In the genomic region with DNA sequence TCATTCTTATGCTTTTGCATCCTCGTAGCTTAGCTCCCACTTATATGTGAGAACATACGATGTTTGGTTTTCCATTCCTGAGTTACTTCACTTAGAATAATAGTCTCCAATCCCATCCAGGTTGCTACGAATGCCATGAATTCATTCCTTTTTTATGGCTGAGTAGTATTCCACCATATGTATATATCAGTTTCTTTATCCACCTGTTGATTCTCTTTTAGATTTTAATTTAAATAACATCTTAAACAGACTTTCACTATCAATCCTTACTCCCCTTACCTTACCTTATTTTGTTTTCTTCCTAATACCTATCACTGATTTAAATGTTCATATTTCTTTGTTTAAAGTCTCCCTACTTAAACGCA, we compare ENCODE assay signal across 1 cellular context.
A peak's percentile ranks its signal among the peaks of the same experiment; 100 is the strongest.
TF ChIP-seq lines count a peak whose summit lies in the region.

No MANE protein-coding gene starts in this region.

TF ChIP-seq in HEK293, 187 proteins besides CTCF, POLR2A, EP300 and RAD21 (continued from another document):
- TF ChIP-seq PRDM4 (tag by site-specific recombination; IDR thresholded peaks at IDR 0.05) (no peak), ZNF626 (tag by site-specific recombination; IDR thresholded peaks at IDR 0.05) (no peak), ZNF792 (tag by site-specific recombination; IDR thresholded peaks at IDR 0.05) (no peak), ZNF433 (tag by site-specific recombination; IDR thresholded peaks at IDR 0.05; ENCODE audit: low read depth) (no peak), ZNF211 (tag by site-specific recombination; IDR thresholded peaks at IDR 0.05; ENCODE audit: low read depth) (no peak), SCRT2 (tag by site-specific recombination; IDR thresholded peaks at IDR 0.05) (peak; percentile 94), GLI2 (tag by site-specific recombination; IDR thresholded peaks at IDR 0.05; ENCODE audit: borderline replicate concordance, low read depth) (no peak), GLIS1 (tag by site-specific recombination; IDR thresholded peaks at IDR 0.05) (no peak), ZSCAN18 (tag by site-specific recombination; IDR thresholded peaks at IDR 0.05) (no peak), ZNF146 (tag by site-specific recombination; IDR thresholded peaks at IDR 0.05) (peak; percentile 99), ZSCAN5A (tag by site-specific recombination; IDR thresholded peaks at IDR 0.05) (no peak), SCRT1 (tag by site-specific recombination; IDR thresholded peaks at IDR 0.05; ENCODE audit: borderline replicate concordance) (peak; percentile 91), ZFP41 (tag by site-specific recombination; IDR thresholded peaks at IDR 0.05; ENCODE audit: borderline replicate concordance) (no peak), SALL2 (tag by site-specific recombination; IDR thresholded peaks at IDR 0.05; ENCODE audit: borderline replicate concordance) (no peak)
- TF ChIP-seq, protein P1, sequence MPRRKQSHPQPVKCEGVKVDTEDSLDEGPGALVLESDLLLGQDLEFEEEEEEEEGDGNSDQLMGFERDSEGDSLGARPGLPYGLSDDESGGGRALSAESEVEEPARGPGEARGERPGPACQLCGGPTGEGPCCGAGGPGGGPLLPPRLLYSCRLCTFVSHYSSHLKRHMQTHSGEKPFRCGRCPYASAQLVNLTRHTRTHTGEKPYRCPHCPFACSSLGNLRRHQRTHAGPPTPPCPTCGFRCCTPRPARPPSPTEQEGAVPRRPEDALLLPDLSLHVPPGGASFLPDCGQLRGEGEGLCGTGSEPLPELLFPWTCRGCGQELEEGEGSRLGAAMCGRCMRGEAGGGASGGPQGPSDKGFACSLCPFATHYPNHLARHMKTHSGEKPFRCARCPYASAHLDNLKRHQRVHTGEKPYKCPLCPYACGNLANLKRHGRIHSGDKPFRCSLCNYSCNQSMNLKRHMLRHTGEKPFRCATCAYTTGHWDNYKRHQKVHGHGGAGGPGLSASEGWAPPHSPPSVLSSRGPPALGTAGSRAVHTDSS (tag by site-specific recombination; IDR thresholded peaks at IDR 0.05), result no peak
